ENCODE assay signal across 8 cellular contexts in the genomic region with DNA sequence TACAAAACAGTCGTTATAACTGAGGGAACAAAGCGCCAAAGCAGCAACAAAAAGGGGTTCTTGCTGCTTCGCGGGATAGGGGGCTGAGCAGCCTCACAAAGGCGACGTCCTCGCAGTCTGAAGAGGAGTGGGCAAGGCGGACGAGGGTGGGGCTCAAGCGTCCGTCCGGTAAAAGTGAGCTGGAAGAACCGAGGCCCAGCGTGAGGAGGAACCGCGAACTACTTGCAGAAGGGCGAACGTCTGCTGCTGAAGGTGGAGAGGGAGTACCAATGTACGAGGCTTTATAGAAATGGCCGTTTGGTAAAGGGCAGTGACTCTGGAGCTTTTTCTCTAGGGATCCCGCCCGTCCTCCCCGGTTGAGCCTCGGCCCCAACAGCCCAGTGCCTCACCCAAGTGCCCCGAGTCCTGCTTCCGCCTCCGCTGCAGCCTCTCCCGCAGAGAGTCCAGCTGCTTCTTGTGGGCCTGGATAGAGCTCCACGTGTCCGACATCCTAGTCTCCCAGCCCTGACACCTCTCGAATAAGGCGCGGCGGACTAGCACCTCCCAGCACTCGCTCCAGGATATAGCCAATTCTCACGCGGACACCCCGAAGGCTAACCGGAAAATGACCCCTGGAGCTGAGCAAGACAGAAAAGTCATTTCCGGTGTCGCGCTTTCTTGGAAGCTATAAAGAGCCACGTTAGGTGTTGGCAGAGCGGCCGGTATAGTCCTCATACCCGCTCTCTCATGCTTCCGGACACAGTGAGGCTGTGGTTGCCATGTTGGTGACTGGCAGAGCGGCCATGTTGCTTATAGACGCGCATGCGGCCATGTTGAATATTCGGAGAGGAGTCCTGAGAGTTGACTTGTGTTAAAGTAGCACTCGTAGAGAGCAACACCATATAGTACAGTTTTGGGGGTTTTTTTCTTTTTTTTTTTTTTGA. TPM values are rescaled to one million over a fixed set of nuclear protein-coding genes. Genes with fewer than 3 reads are reported as not detected.
A peak's percentile ranks its signal among the peaks of the same experiment; 100 is the strongest.
DNase-seq lines count a peak whose midpoint lies in the region; ATAC-seq and TF ChIP-seq lines count a peak whose summit lies in the region.

TSS of gene METTL3 (minus strand) at position 606 of the 923 bp plus-strand sequence. CDS start at position 489, 117 bp downstream.

- peak within 1 kb of the TSS; percentile 71 to 98 (median 92) for H3K4me3 ChIP-seq in spleen

- peak in 2 of 11 experiments; percentile 16 to 28 for TF ChIP-seq CTCF in spleen (IDR thresholded peaks at IDR 0.05 in 8 of 11, conservative IDR thresholded peaks at IDR 0.05 in 3 of 11)

- ATAC-seq in GM19023 (IDR thresholded peaks at IDR 0.05; ENCODE audit: unreplicated experiment) (peak; percentile 98), HG03280 (IDR thresholded peaks at IDR 0.05; ENCODE audit: unreplicated experiment) (peak; percentile 97)

- H3K9me3 ChIP-seq in spleen, result no peaks in the 10 kb centered on the region

- TF ChIP-seq POLR2A in spleen (IDR thresholded peaks at IDR 0.05), result no peak

- DNase-seq in AG08396 (ENCODE audit: low spot score), result peak; percentile 90
- DNase-seq in NCI-H345 treated with DMSO at 0.1 percent for 48 hours (lab: John Stamatoyannopoulos, UW; ENCODE audit: unreplicated experiment), result peak; percentile 98
- peak; percentile 72 to 87 (median 81) for DNase-seq in activated CD4-positive, CD25-positive, alpha-beta regulatory T cell (lab: John Stamatoyannopoulos, UW)
- DNase-seq in central memory CD4-positive, alpha-beta T cell, result peak; percentile 93
- peak; percentile 99 for DNase-seq in inferior parietal cortex (ENCODE audit: extremely low spot score)
- peak; percentile 97 for DNase-seq in spleen

- peak within 1 kb of the TSS; percentile 82 to 95 (median 88) for H3K27ac ChIP-seq in spleen

- intact Hi-C loops in spleen (cut with DNase I; ENCODE audit: low total_unique reads), result no loop called here

- no peaks in the 10 kb centered on the region for H3K27me3 ChIP-seq in spleen (replicated peaks in 1 of 7)

- WGBS in spleen, 5 donors, result 0% methylated on average over 43 to 53 of the region's 53 CpGs

- H3K4me1 ChIP-seq in spleen, result peaks cover 17 to 47% (median 30%) of the 10 kb centered on the region in 6 donors

- peaks cover 0 to 33% (median 8%) of the 10 kb centered on the region in 6 donors for H3K36me3 ChIP-seq in spleen

RNA-seq across cellular contexts. Expression of gene METTL3, which starts in this region (rescaled TPM):
- total RNA-seq in spleen, result 10 to 100 TPM; 52.0 to 88.7 (median 64.8) TPM
- polyA plus RNA-seq in spleen, result 10 to 100 TPM; 46.2 to 61.1 (median 47.7) TPM

Comparison
In these comparisons a context has a peak if more than half of its experiments do, and no peak if none do; other contexts are left out.
1. Peak in every context shown above with its lines: DNase-seq, ATAC-seq, H3K4me3 ChIP-seq and H3K27ac ChIP-seq.